7 cellular contexts compared by ENCODE assay signal in the genomic region with DNA sequence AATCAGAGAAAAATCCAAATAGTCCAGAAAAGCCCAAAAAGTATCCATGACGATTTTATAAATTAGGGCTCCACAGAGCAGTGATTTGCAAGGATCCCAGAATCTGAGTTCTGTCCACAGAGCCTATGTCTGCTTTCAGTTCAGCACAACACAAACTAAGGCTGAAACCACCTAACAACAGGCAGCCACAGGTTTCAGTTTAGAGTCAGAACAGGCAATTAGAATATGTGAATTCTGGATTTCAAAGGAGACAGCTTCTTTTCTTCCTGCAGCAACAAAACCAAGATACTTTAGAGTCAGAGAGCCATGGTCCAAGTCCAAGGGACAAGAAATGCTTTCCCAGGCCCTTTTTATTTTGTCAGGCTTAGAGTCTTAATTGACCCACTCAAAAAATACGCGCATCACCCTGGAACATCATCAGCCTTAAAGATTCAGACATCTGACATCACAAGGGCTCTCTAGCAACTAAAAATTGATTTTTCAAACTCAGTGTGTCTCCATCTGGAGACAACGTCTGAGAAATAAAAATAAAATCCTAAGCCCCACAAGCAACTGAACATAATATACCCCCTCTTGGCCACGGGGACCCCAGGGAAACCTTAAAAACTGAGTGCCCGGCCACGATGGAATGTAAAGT. TPM values are rescaled to one million over a fixed set of nuclear protein-coding genes. Genes with fewer than 3 reads are reported as not detected.
DNase-seq lines count a peak whose midpoint lies in the region; ATAC-seq, FAIRE-seq and TF ChIP-seq lines count a peak whose summit lies in the region.

No MANE protein-coding gene starts in this region.

- H3K79me2 ChIP-seq in HepG2 (ENCODE audit: insufficient read depth, low read length) = no peaks in the 10 kb centered on the region

- WGBS in HepG2 (ENCODE audit: low lambda C conversion rate) = 4% methylated on average over 7 of the region's 7 CpGs
- 46 to 58% methylated on average over 7 of the region's 7 CpGs for WGBS in upper lobe of left lung, 2 donors

- peak overlapping the region; percentile 68 for H3K27ac ChIP-seq in HepG2 (ENCODE audit: extremely low read length, insufficient read depth, low read length)
- peak overlapping the region; percentile 78 to 90 (median 82) for H3K27ac ChIP-seq in upper lobe of left lung

- no peak for TF ChIP-seq RAD21 in HepG2 (CRISPR knock-in tag; IDR thresholded peaks at IDR 0.05)

- FAIRE-seq in HepG2 (lab: Jason Lieb, UNC) = no peak

- H3K9me3 Mint-ChIP-seq in activated naive CD4-positive, alpha-beta T cell treated with anti-CD3 and anti-CD28 coated beads, Interleukin-2, amount 50 U/mL, for 72 hours = peaks cover 3 to 4% of the 10 kb centered on the region in 2 donors

- TF ChIP-seq CTCF in HepG2 (CRISPR knock-in tag; IDR thresholded peaks at IDR 0.05) (no peak), upper lobe of left lung (IDR thresholded peaks at IDR 0.05) (no peak)

- peak overlapping the region; percentile 30 to 56 (median 36) for H3K4me3 ChIP-seq in HepG2 (replicated peaks in 1 of 3; ENCODE audit: insufficient read depth in 1 of 3, low read depth in 2 of 3, low read length in 3 of 3)
- no peak overlapping the region for H3K4me3 ChIP-seq in upper lobe of left lung

- no peaks in the 10 kb centered on the region for H3K36me3 ChIP-seq in HepG2 (replicated peaks in 1 of 2; ENCODE audit: control insufficient read depth in 1 of 2, insufficient read depth in 2 of 2, low read length in 2 of 2)
- no peaks in the 10 kb centered on the region for H3K36me3 ChIP-seq in upper lobe of left lung

- in situ Hi-C loops in HepG2 (cut with HindIII; ENCODE audit: extremely low pct_ligation_motif_present, low pct_unique_long_range_greater_than_20kb) = no loop called here

- peak in 1 of 2 donors; percentile 33 for DNase-seq in activated naive CD4-positive, alpha-beta T cell treated with anti-CD3 and anti-CD28 coated beads, Interleukin-2, amount 50 U/mL, for 72 hours (ENCODE audit: low spot score in 2 of 2)
- DNase-seq in HepG2 (ENCODE audit: low spot score) = no peak
- DNase-seq in upper lobe of left lung = no peak
- no peak for DNase-seq in mucosa of gallbladder (ENCODE audit: low spot score)
- DNase-seq in NCI-H748 treated with DMSO at 0.1 percent for 48 hours (lab: John Stamatoyannopoulos, UW) = no peak

- no peaks in the 10 kb centered on the region for H4K20me1 ChIP-seq in HepG2 (ENCODE audit: insufficient read depth, low read length)

- H2AFZ ChIP-seq in HepG2 (ENCODE audit: low read length) = peak overlapping the region; percentile 66

- no peak for TF ChIP-seq EP300 in HepG2 (IDR thresholded peaks at IDR 0.05; ENCODE audit: low read depth in 2 of 2, low read length in 2 of 2)
- TF ChIP-seq EP300 in HepG2 (CRISPR knock-in tag; IDR thresholded peaks at IDR 0.05; ENCODE audit: borderline replicate concordance) = no peak
- no peak for TF ChIP-seq EP300 in upper lobe of left lung (IDR thresholded peaks at IDR 0.05)

- H3K9ac ChIP-seq in HepG2 (ENCODE audit: insufficient read depth, low read depth, low read length) = peak overlapping the region; percentile 52

- H3K4me1 ChIP-seq in HepG2 (ENCODE audit: insufficient read depth, low read length) (peaks cover 68% of the 10 kb centered on the region), upper lobe of left lung (peaks cover 37 to 49% (median 45%) of the 10 kb centered on the region in 4 donors)

- H3K27me3 ChIP-seq in HepG2 (ENCODE audit: control insufficient read depth in 1 of 2, insufficient read depth in 2 of 2, low read length in 2 of 2) = no peaks in the 10 kb centered on the region
- no peaks in the 10 kb centered on the region for H3K27me3 ChIP-seq in upper lobe of left lung

- POLR2A ChIA-PET in HepG2 (lab: Yijun Ruan, JAX) = interaction anchor here (0.7 to 3.5 kb wide), 10 partner anchors 14 to 292 kb away, joined by 3 to 17 read pairs (median 6); a partner anchor contains a TSS

- CTCF ChIA-PET in HepG2 (lab: Yijun Ruan, JAX; ENCODE audit: low intra/inter-chr PET ratio, low total read pairs) = no interaction called here

- intact Hi-C loops in HepG2 (cut with micrococcal nuclease; ENCODE audit: unreplicated experiment) = no loop called here

- peaks cover 5 to 7% of the 10 kb centered on the region in 2 donors for H3K36me3 Mint-ChIP-seq in activated naive CD4-positive, alpha-beta T cell treated with anti-CD3 and anti-CD28 coated beads, Interleukin-2, amount 50 U/mL, for 72 hours

- BruUV-seq in HepG2 (replicated peaks; lab: Mats Ljungman, UMichigan) = no TSS peak

- TF ChIP-seq POLR2A in HepG2 (IDR thresholded peaks at IDR 0.05; ENCODE audit: insufficient read depth in 1 of 2, low read depth in 2 of 2, low read length in 2 of 2) = no peak
- no peak for TF ChIP-seq POLR2A in upper lobe of left lung (IDR thresholded peaks at IDR 0.05)

- H3K4me2 ChIP-seq in HepG2 (ENCODE audit: low read depth, low read length) = peak overlapping the region; percentile 69

- ATAC-seq in GM19372 (IDR thresholded peaks at IDR 0.05; ENCODE audit: low read depth, unreplicated experiment) (peak; percentile 82), HG03039 (IDR thresholded peaks at IDR 0.05; ENCODE audit: unreplicated experiment) (peak; percentile 79), HepG2 (peak; percentile 55), upper lobe of left lung (ENCODE audit: low FRiP score in 2 of 2) (peak in 1 of 2 donors; percentile 28)
- ATAC-seq in activated naive CD4-positive, alpha-beta T cell treated with anti-CD3 and anti-CD28 coated beads, Interleukin-2, amount 50 U/mL, for 72 hours = peak; percentile 62 to 98

- H3K9me3 ChIP-seq in HepG2 (ENCODE audit: low read length) (no peaks in the 10 kb centered on the region), upper lobe of left lung (no peaks in the 10 kb centered on the region)

- H3K27ac Mint-ChIP-seq in activated naive CD4-positive, alpha-beta T cell treated with anti-CD3 and anti-CD28 coated beads, Interleukin-2, amount 50 U/mL, for 72 hours = no peak overlapping the region

RNA-seq across cellular contexts. Expression of a gene that starts 23.7 kb away (rescaled TPM):
- total RNA-seq in activated naive CD4-positive, alpha-beta T cell treated with anti-CD3 and anti-CD28 coated beads, Interleukin-2, amount 50 U/mL, for 72 hours = 10 to 100 TPM in 1 of 2 donors, 1 to 10 TPM in 1; 2.6 to 12.6 TPM
- 3.1 and 4.3 TPM in 2 replicates for total RNA-seq in HepG2 (2016; rRNA removed; fragmentation: Illumina TruSeq; extraction: Trizol)
- total RNA-seq in HepG2 (2016; cell fraction: cytosol; rRNA removed; fragmentation: Illumina TruSeq; extraction: Trizol; ENCODE audit: low read depth) = 0.71 TPM in 2 replicates
- total RNA-seq in HepG2 (2016; cell fraction: insoluble cytoplasmic fraction; rRNA removed; fragmentation: Illumina TruSeq; extraction: Trizol) = 3.0 and 4.6 TPM in 2 replicates
- 1.6 and 1.7 TPM in 2 replicates for total RNA-seq in HepG2 (2016; cell fraction: membrane; rRNA removed; fragmentation: Illumina TruSeq; extraction: Trizol)
- 1.6 TPM in 2 replicates for total RNA-seq in HepG2 (2016; cell fraction: nucleus; rRNA removed; fragmentation: Illumina TruSeq; extraction: Trizol)
- 0.48 and 0.56 TPM in 2 replicates for polyA plus RNA-seq in HepG2 (2011; rRNA removed)
- polyA plus RNA-seq in HepG2 (2011; cell fraction: cytosol; rRNA removed) = 0.40 and 0.67 TPM in 2 replicates
- polyA plus RNA-seq in HepG2 (2011; cell fraction: nucleus; rRNA removed) = 0.07 and 0.08 TPM in 2 replicates
- 1.1 and 1.5 TPM in 2 replicates for polyA plus RNA-seq in HepG2 (2012)
- 0.34 and 0.44 TPM in 2 replicates for polyA plus RNA-seq in HepG2 (2016; cell fraction: cytosol; fragmentation: Illumina TruSeq; extraction: Trizol; ENCODE audit: low read depth)
- polyA plus RNA-seq in HepG2 (2016; cell fraction: insoluble cytoplasmic fraction; fragmentation: Illumina TruSeq; extraction: Trizol; ENCODE audit: low read depth) = 2.9 and 3.4 TPM in 2 replicates
- polyA plus RNA-seq in HepG2 (2016; cell fraction: membrane; fragmentation: Illumina TruSeq; extraction: Trizol; ENCODE audit: low read depth) = 0.82 and 0.90 TPM in 2 replicates
- polyA plus RNA-seq in HepG2 (2016; cell fraction: nucleus; fragmentation: Illumina TruSeq; extraction: Trizol; ENCODE audit: insufficient read depth, low read depth) = 1.1 and 1.6 TPM in 2 replicates
- 0.16 and 2.1 TPM in 2 replicates for polyA minus RNA-seq in HepG2 (2011; rRNA and poly(A)+ RNA removed; ENCODE audit: low replicate concordance)
- polyA minus RNA-seq in HepG2 (2011; cell fraction: cytosol; rRNA and poly(A)+ RNA removed) = 0.88 and 0.99 TPM in 2 replicates
- 0.26 and 0.99 TPM in 2 replicates for polyA minus RNA-seq in HepG2 (2011; cell fraction: nucleus; rRNA and poly(A)+ RNA removed)
- 10 to 100 TPM; 27.2 to 81.9 (median 33.8) TPM for total RNA-seq in upper lobe of left lung
- 11.1 TPM for total RNA-seq in mucosa of gallbladder

RNA-seq across cellular contexts. Expression of a gene that starts 26.3 kb away (rescaled TPM):
- not detected for total RNA-seq in activated naive CD4-positive, alpha-beta T cell treated with anti-CD3 and anti-CD28 coated beads, Interleukin-2, amount 50 U/mL, for 72 hours
- total RNA-seq in HepG2 (2016; rRNA removed; fragmentation: Illumina TruSeq; extraction: Trizol) (not detected in 2 replicates), upper lobe of left lung (under 1 TPM in 2 of 6 donors, not detected in 4; 0.20 to 0.59 TPM), mucosa of gallbladder (not detected)
- total RNA-seq in HepG2 (2016; cell fraction: cytosol; rRNA removed; fragmentation: Illumina TruSeq; extraction: Trizol; ENCODE audit: low read depth) = not detected in 2 replicates
- total RNA-seq in HepG2 (2016; cell fraction: insoluble cytoplasmic fraction; rRNA removed; fragmentation: Illumina TruSeq; extraction: Trizol) = not detected in 2 replicates
- not detected in 2 replicates for total RNA-seq in HepG2 (2016; cell fraction: membrane; rRNA removed; fragmentation: Illumina TruSeq; extraction: Trizol)
- total RNA-seq in HepG2 (2016; cell fraction: nucleus; rRNA removed; fragmentation: Illumina TruSeq; extraction: Trizol) = not detected in 2 replicates
- polyA plus RNA-seq in HepG2 (2011; rRNA removed) = not detected in 2 replicates
- not detected in 2 replicates for polyA plus RNA-seq in HepG2 (2011; cell fraction: cytosol; rRNA removed)
- not detected in 2 replicates for polyA plus RNA-seq in HepG2 (2011; cell fraction: nucleus; rRNA removed)
- polyA plus RNA-seq in HepG2 (2012) = not detected in 2 replicates
- polyA plus RNA-seq in HepG2 (2016; cell fraction: cytosol; fragmentation: Illumina TruSeq; extraction: Trizol; ENCODE audit: low read depth) = not detected in 2 replicates
- polyA plus RNA-seq in HepG2 (2016; cell fraction: insoluble cytoplasmic fraction; fragmentation: Illumina TruSeq; extraction: Trizol; ENCODE audit: low read depth) = not detected in 2 replicates
- polyA plus RNA-seq in HepG2 (2016; cell fraction: membrane; fragmentation: Illumina TruSeq; extraction: Trizol; ENCODE audit: low read depth) = not detected in 2 replicates
- polyA plus RNA-seq in HepG2 (2016; cell fraction: nucleus; fragmentation: Illumina TruSeq; extraction: Trizol; ENCODE audit: insufficient read depth, low read depth) = not detected in 2 replicates
- not detected in 2 replicates for polyA minus RNA-seq in HepG2 (2011; rRNA and poly(A)+ RNA removed; ENCODE audit: low replicate concordance)
- not detected in 2 replicates for polyA minus RNA-seq in HepG2 (2011; cell fraction: cytosol; rRNA and poly(A)+ RNA removed)
- polyA minus RNA-seq in HepG2 (2011; cell fraction: nucleus; rRNA and poly(A)+ RNA removed) = not detected in 2 replicates

RNA-seq across cellular contexts. Expression of a gene that starts 40.9 kb away (rescaled TPM):
- 1 to 10 TPM; 1.6 to 9.0 TPM for total RNA-seq in activated naive CD4-positive, alpha-beta T cell treated with anti-CD3 and anti-CD28 coated beads, Interleukin-2, amount 50 U/mL, for 72 hours
- total RNA-seq in HepG2 (2016; rRNA removed; fragmentation: Illumina TruSeq; extraction: Trizol) (5.5 and 7.5 TPM in 2 replicates), upper lobe of left lung (10 to 100 TPM in 5 of 6 donors, 1 to 10 TPM in 1; 9.8 to 54.9 (median 18.1) TPM), mucosa of gallbladder (14.4 TPM)
- 1.0 and 1.2 TPM in 2 replicates for total RNA-seq in HepG2 (2016; cell fraction: cytosol; rRNA removed; fragmentation: Illumina TruSeq; extraction: Trizol; ENCODE audit: low read depth)
- total RNA-seq in HepG2 (2016; cell fraction: insoluble cytoplasmic fraction; rRNA removed; fragmentation: Illumina TruSeq; extraction: Trizol) = 5.3 and 6.9 TPM in 2 replicates
- total RNA-seq in HepG2 (2016; cell fraction: membrane; rRNA removed; fragmentation: Illumina TruSeq; extraction: Trizol) = 1.8 and 2.7 TPM in 2 replicates
- 1.7 and 2.9 TPM in 2 replicates for total RNA-seq in HepG2 (2016; cell fraction: nucleus; rRNA removed; fragmentation: Illumina TruSeq; extraction: Trizol)
- 1.2 and 1.5 TPM in 2 replicates for polyA plus RNA-seq in HepG2 (2011; rRNA removed)
- polyA plus RNA-seq in HepG2 (2011; cell fraction: cytosol; rRNA removed) = 0.64 and 1.2 TPM in 2 replicates
- 0.21 and 0.61 TPM in 2 replicates for polyA plus RNA-seq in HepG2 (2011; cell fraction: nucleus; rRNA removed)
- polyA plus RNA-seq in HepG2 (2012) = 1.6 and 3.8 TPM in 2 replicates
- polyA plus RNA-seq in HepG2 (2016; cell fraction: cytosol; fragmentation: Illumina TruSeq; extraction: Trizol; ENCODE audit: low read depth) = 0.47 and 0.49 TPM in 2 replicates
- polyA plus RNA-seq in HepG2 (2016; cell fraction: insoluble cytoplasmic fraction; fragmentation: Illumina TruSeq; extraction: Trizol; ENCODE audit: low read depth) = 6.6 and 7.5 TPM in 2 replicates
- 0.80 and 0.81 TPM in 2 replicates for polyA plus RNA-seq in HepG2 (2016; cell fraction: membrane; fragmentation: Illumina TruSeq; extraction: Trizol; ENCODE audit: low read depth)
- 2.6 and 2.9 TPM in 2 replicates for polyA plus RNA-seq in HepG2 (2016; cell fraction: nucleus; fragmentation: Illumina TruSeq; extraction: Trizol; ENCODE audit: insufficient read depth, low read depth)
- polyA minus RNA-seq in HepG2 (2011; rRNA and poly(A)+ RNA removed; ENCODE audit: low replicate concordance) = 0.12 and 1.4 TPM in 2 replicates
- 0.79 and 1.1 TPM in 2 replicates for polyA minus RNA-seq in HepG2 (2011; cell fraction: cytosol; rRNA and poly(A)+ RNA removed)
- 0.64 and 1.4 TPM in 2 replicates for polyA minus RNA-seq in HepG2 (2011; cell fraction: nucleus; rRNA and poly(A)+ RNA removed)

RNA-seq across cellular contexts. Expression of a gene that starts 49.7 kb away (rescaled TPM):
- 10 to 100 TPM in 1 of 2 donors, 1 to 10 TPM in 1; 4.9 to 28.0 TPM for total RNA-seq in activated naive CD4-positive, alpha-beta T cell treated with anti-CD3 and anti-CD28 coated beads, Interleukin-2, amount 50 U/mL, for 72 hours
- 0.15 and 0.27 TPM in 2 replicates for total RNA-seq in HepG2 (2016; rRNA removed; fragmentation: Illumina TruSeq; extraction: Trizol)
- total RNA-seq in HepG2 (2016; cell fraction: cytosol; rRNA removed; fragmentation: Illumina TruSeq; extraction: Trizol; ENCODE audit: low read depth) = 0.10 TPM in 1 of 2 replicates, not detected in the other
- 0.22 and 0.31 TPM in 2 replicates for total RNA-seq in HepG2 (2016; cell fraction: insoluble cytoplasmic fraction; rRNA removed; fragmentation: Illumina TruSeq; extraction: Trizol)
- 0.07 and 0.12 TPM in 2 replicates for total RNA-seq in HepG2 (2016; cell fraction: membrane; rRNA removed; fragmentation: Illumina TruSeq; extraction: Trizol)
- not detected in 2 replicates for total RNA-seq in HepG2 (2016; cell fraction: nucleus; rRNA removed; fragmentation: Illumina TruSeq; extraction: Trizol)
- 0.04 and 0.07 TPM in 2 replicates for polyA plus RNA-seq in HepG2 (2011; rRNA removed)
- polyA plus RNA-seq in HepG2 (2011; cell fraction: cytosol; rRNA removed) = 0.04 TPM in 2 replicates
- polyA plus RNA-seq in HepG2 (2011; cell fraction: nucleus; rRNA removed) = 0.03 TPM in 1 of 2 replicates, not detected in the other
- polyA plus RNA-seq in HepG2 (2012) = 0.08 and 0.11 TPM in 2 replicates
- polyA plus RNA-seq in HepG2 (2016; cell fraction: cytosol; fragmentation: Illumina TruSeq; extraction: Trizol; ENCODE audit: low read depth) = 0.06 TPM in 1 of 2 replicates, not detected in the other
- 0.12 and 0.26 TPM in 2 replicates for polyA plus RNA-seq in HepG2 (2016; cell fraction: insoluble cytoplasmic fraction; fragmentation: Illumina TruSeq; extraction: Trizol; ENCODE audit: low read depth)
- polyA plus RNA-seq in HepG2 (2016; cell fraction: membrane; fragmentation: Illumina TruSeq; extraction: Trizol; ENCODE audit: low read depth) = 0.07 TPM in 1 of 2 replicates, not detected in the other
- 0.40 TPM in 1 of 2 replicates, not detected in the other for polyA plus RNA-seq in HepG2 (2016; cell fraction: nucleus; fragmentation: Illumina TruSeq; extraction: Trizol; ENCODE audit: insufficient read depth, low read depth)
- polyA minus RNA-seq in HepG2 (2011; rRNA and poly(A)+ RNA removed; ENCODE audit: low replicate concordance) = 1.7 TPM in 1 of 2 replicates, not detected in the other
- not detected in 2 replicates for polyA minus RNA-seq in HepG2 (2011; cell fraction: cytosol; rRNA and poly(A)+ RNA removed)
- polyA minus RNA-seq in HepG2 (2011; cell fraction: nucleus; rRNA and poly(A)+ RNA removed) = 0.12 TPM in 1 of 2 replicates, not detected in the other
- total RNA-seq in upper lobe of left lung = 10 to 100 TPM in 4 of 6 donors, 1 to 10 TPM in 2; 7.8 to 49.0 (median 12.0) TPM
- total RNA-seq in mucosa of gallbladder = 11.8 TPM

Comparison
In these comparisons a context has a peak if more than half of its experiments do, and no peak if none do; other contexts are left out.
1. H3K4me3 ChIP-seq: peak in HepG2 (3 of 3); none in upper lobe of left lung (0 of 4).